ENCODE assay signal across 1 cellular context in the genomic region with DNA sequence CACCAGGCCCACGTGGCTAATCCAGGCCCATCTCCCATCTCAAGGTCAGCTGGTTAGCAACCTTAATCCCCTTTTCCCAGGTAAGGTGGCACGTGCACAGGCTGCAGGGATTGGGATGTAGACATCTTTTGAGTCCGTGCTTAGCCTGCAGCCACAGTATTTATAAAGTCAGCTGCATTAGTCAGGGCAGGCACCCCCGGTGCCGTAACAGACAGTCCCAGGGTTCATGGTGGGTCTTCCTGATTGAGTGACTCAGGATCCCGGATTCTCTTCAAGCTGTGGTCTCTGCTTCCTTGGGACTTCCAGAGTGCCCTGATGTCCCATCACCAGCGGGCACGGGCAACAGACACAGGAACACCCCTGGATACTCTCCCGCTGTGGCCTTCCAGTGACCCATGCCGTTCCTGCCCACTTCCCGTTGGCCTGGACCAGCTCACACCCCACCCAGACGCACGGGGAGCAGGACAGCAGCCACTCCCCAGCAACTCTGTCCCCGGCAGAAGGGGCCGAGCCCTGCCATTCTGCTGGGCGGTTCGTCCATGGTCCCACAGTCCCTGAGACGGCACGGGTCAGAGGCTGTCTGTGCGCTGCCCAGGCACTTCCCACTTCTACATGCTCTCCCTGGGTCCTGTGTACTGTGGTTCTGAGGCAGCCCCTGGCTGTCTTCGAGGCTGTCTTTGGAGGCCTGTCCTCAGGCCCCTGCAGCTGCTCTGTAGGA.
TF ChIP-seq lines count a peak whose summit lies in the region.

No MANE protein-coding gene starts in this region.

TF ChIP-seq in K562, 482 proteins besides CTCF, POLR2A, EP300 and RAD21 (continued from another document):
- TF ChIP-seq PHF21A (IDR thresholded peaks at IDR 0.05; ENCODE audit: borderline replicate concordance, low read depth) (no peak), ERF (CRISPR knock-in tag; IDR thresholded peaks at IDR 0.05) (no peak), RBM25 (IDR thresholded peaks at IDR 0.05; ENCODE audit: low read depth, low read length, severe bottlenecking) (no peak), ZZZ3 (IDR thresholded peaks at IDR 0.05) (no peak), ZNF274 (IDR thresholded peaks at IDR 0.05; ENCODE audit: borderline replicate concordance, low read depth, low read length) (no peak), ZNF589 (CRISPR knock-in tag; IDR thresholded peaks at IDR 0.05; ENCODE audit: low read depth) (no peak), E2F4 (CRISPR knock-in tag; IDR thresholded peaks at IDR 0.05; ENCODE audit: low read depth) (no peak), TBP (optimal IDR thresholded peaks at IDR 0.05; ENCODE audit: low read depth, low read length) (no peak), CUX1 (CRISPR knock-in tag; IDR thresholded peaks at IDR 0.05) (no peak), RBM39 (optimal IDR thresholded peaks at IDR 0.05; ENCODE audit: low read depth, low read length) (no peak), CBX5 (IDR thresholded peaks at IDR 0.05; ENCODE audit: borderline replicate concordance, low read depth) (no peak)
- TF ChIP-seq, protein P1, sequence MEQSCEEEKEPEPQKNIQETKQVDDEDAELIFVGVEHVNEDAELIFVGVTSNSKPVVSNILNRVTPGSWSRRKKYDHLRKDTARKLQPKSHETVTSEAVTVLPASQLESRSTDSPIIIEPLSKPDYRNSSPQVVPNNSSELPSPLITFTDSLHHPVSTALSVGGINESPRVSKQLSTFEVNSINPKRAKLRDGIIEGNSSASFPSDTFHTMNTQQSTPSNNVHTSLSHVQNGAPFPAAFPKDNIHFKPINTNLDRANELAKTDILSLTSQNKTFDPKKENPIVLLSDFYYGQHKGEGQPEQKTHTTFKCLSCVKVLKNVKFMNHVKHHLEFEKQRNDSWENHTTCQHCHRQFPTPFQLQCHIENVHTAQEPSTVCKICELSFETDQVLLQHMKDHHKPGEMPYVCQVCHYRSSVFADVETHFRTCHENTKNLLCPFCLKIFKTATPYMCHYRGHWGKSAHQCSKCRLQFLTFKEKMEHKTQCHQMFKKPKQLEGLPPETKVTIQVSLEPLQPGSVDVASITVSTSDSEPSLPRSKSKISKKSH (CRISPR knock-in tag; IDR thresholded peaks at IDR 0.05): no peak
- TF ChIP-seq, protein P2, sequence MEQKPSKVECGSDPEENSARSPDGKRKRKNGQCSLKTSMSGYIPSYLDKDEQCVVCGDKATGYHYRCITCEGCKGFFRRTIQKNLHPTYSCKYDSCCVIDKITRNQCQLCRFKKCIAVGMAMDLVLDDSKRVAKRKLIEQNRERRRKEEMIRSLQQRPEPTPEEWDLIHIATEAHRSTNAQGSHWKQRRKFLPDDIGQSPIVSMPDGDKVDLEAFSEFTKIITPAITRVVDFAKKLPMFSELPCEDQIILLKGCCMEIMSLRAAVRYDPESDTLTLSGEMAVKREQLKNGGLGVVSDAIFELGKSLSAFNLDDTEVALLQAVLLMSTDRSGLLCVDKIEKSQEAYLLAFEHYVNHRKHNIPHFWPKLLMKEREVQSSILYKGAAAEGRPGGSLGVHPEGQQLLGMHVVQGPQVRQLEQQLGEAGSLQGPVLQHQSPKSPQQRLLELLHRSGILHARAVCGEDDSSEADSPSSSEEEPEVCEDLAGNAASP (IDR thresholded peaks at IDR 0.05): no peak
